In genomic region chr3:148881286-148881685, GRCh38 we compare ENCODE assay signal across 19 cellular contexts. TPM values are rescaled to one million over a fixed set of nuclear protein-coding genes. Genes with fewer than 3 reads are reported as not detected.
"Had no signal": no experiment of that assay in that cellular context is flagged by ENCODE, and none has a peak within 500 bp of the region (broad histone marks: within the 10 kb centered on the region; RNA-seq: fewer than 3 reads in every experiment).

No MANE protein-coding gene starts in this region.

- H3K4me1 Mint-ChIP-seq: naive B cell; neural progenitor cell; stimulated activated naive CD8-positive, alpha-beta T cell treated with anti-CD3 and anti-CD28 coated beads, Interleukin-15, amount 100 ng/mL, for 72 hours; WTC11 had no signal

- H3K4me3 ChIP-seq: colonic mucosa, esophagus muscularis mucosa, neural progenitor cell, ovary, upper lobe of right lung had no signal

- H3K36me3 Mint-ChIP-seq: naive B cell, neural progenitor cell, WTC11 had no signal

- H2AFZ ChIP-seq: neural progenitor cell had no signal

- DNase-seq: activated CD4-positive, alpha-beta T cell treated with anti-CD3 and anti-CD28 coated beads for 48 hours; activated CD8-positive, alpha-beta T cell treated with anti-CD3 and anti-CD28 coated beads, Interleukin-2, amount 10 ng/mL, durations not matched to agents 7 days and 5 days; activated naive CD4-positive, alpha-beta T cell treated with anti-CD3 and anti-CD28 coated beads for 36 hours; caudate nucleus; colonic mucosa; naive B cell; ovary; stimulated activated CD4-positive, alpha-beta T cell treated with anti-CD3 and anti-CD28 coated beads, Interleukin-1b, Interleukin-23, amount 100 ng/mL, for 48 hours; stimulated activated naive CD8-positive, alpha-beta T cell treated with anti-CD3 and anti-CD28 coated beads, Interleukin-15, amount 100 ng/mL, for 72 hours; T-helper 17 cell; upper lobe of right lung had no signal

- H3K27ac ChIP-seq: colonic mucosa, esophagus muscularis mucosa, neural progenitor cell, ovary, upper lobe of right lung had no signal

- H3K36me3 ChIP-seq: colonic mucosa, esophagus muscularis mucosa, neural progenitor cell, ovary, upper lobe of right lung had no signal

- H3K4me1 ChIP-seq: colonic mucosa, esophagus muscularis mucosa, neural progenitor cell, upper lobe of right lung had no signal

- ATAC-seq: activated CD8-positive, alpha-beta T cell treated with anti-CD3 and anti-CD28 coated beads, Interleukin-2, amount 10 ng/mL, durations not matched to agents 7 days and 5 days; left lobe of liver; sciatic nerve; stimulated activated naive CD8-positive, alpha-beta T cell treated with anti-CD3 and anti-CD28 coated beads, Interleukin-15, amount 100 ng/mL, for 72 hours; T-helper 17 cell; upper lobe of right lung had no signal

- H3K27ac Mint-ChIP-seq: activated CD8-positive, alpha-beta T cell treated with anti-CD3 and anti-CD28 coated beads, Interleukin-2, amount 10 ng/mL, durations not matched to agents 7 days and 5 days; activated naive CD4-positive, alpha-beta T cell treated with anti-CD3 and anti-CD28 coated beads for 36 hours; naive B cell; neural progenitor cell; stimulated activated naive CD8-positive, alpha-beta T cell treated with anti-CD3 and anti-CD28 coated beads, Interleukin-15, amount 100 ng/mL, for 72 hours; T-helper 17 cell; WTC11 had no signal

- H3K4me3 Mint-ChIP-seq: activated CD8-positive, alpha-beta T cell treated with anti-CD3 and anti-CD28 coated beads, Interleukin-2, amount 10 ng/mL, durations not matched to agents 7 days and 5 days; activated naive CD4-positive, alpha-beta T cell treated with anti-CD3 and anti-CD28 coated beads for 36 hours; naive B cell; neural progenitor cell; stimulated activated naive CD8-positive, alpha-beta T cell treated with anti-CD3 and anti-CD28 coated beads, Interleukin-15, amount 100 ng/mL, for 72 hours; T-helper 17 cell; WTC11 had no signal

- H3K27me3 ChIP-seq: colonic mucosa, esophagus muscularis mucosa, neural progenitor cell, ovary, upper lobe of right lung had no signal

- H3K9me3 Mint-ChIP-seq: activated naive CD4-positive, alpha-beta T cell treated with anti-CD3 and anti-CD28 coated beads for 36 hours; stimulated activated naive CD8-positive, alpha-beta T cell treated with anti-CD3 and anti-CD28 coated beads, Interleukin-15, amount 100 ng/mL, for 72 hours; WTC11 had no signal

RNA-seq across cellular contexts. Expression of gene CPA3, which starts 16.2 kb away (rescaled TPM):
- total RNA-seq: activated CD8-positive, alpha-beta T cell treated with anti-CD3 and anti-CD28 coated beads, Interleukin-2, amount 10 ng/mL, durations not matched to agents 7 days and 5 days; activated naive CD4-positive, alpha-beta T cell treated with anti-CD3 and anti-CD28 coated beads for 36 hours; lung microvascular endothelial cell; temporal lobe; WTC11 had no signal

RNA-seq across cellular contexts. Expression of gene CPB1, which starts 53.7 kb away (rescaled TPM):
- total RNA-seq: activated CD8-positive, alpha-beta T cell treated with anti-CD3 and anti-CD28 coated beads, Interleukin-2, amount 10 ng/mL, durations not matched to agents 7 days and 5 days; activated naive CD4-positive, alpha-beta T cell treated with anti-CD3 and anti-CD28 coated beads for 36 hours; lung microvascular endothelial cell; pulmonary artery endothelial cell; T-helper 17 cell; temporal lobe had no signal
